Comparison of ENCODE assay signal across 19 cellular contexts in the genomic region with DNA sequence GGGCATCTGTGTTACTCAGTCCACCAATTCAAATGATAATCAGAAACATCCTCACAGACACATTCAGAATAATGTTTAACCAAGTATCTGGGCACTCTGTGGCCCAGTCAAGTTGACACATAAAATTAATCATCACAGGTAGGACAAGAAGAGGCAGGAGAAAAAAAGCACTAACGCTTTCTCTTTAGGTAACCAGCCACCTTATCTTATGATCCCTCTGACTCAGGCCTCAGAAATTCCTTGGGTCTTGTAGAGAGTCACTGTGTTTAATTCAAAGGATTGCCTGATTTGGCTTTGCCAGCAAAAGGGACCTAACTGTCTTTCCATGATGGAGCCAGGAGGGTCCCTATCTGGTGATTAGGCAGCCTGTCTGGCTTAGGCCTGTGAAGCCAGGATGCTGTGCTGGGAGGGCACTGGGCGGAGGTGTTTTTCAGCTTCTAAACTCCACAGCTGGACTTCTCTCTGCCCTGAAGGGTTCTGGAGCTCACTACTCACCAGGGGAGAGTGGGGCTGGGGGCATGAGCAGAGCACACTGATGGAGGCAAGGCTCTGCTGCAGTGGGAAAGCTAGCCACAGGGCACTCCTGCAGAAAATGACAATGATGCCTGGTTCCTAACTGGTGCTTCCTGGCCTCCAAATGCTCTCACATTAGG. TPM values are rescaled to one million over a fixed set of nuclear protein-coding genes. Genes with fewer than 3 reads are reported as not detected.
DNase-seq lines count a peak whose midpoint lies in the region; ATAC-seq, FAIRE-seq and TF ChIP-seq lines count a peak whose summit lies in the region.
"Had no signal": no experiment of that assay in that cellular context is flagged by ENCODE, and none has a peak within 500 bp of the region (broad histone marks: within the 10 kb centered on the region; RNA-seq: fewer than 3 reads in every experiment).

No MANE protein-coding gene starts in this region.

- H3K4me3 ChIP-seq in bronchial epithelial cell (ENCODE audit: low read depth, low read length) (no peak overlapping the region), keratinocyte (ENCODE audit: control insufficient read depth in 2 of 3, extremely low read depth in 1 of 3, insufficient read depth in 2 of 3, low read depth in 1 of 3, low read length in 3 of 3) (no peak overlapping the region)
- H3K4me3 ChIP-seq: PC-9 had no signal

- CTCF ChIA-PET in activated CD8-positive, alpha-beta memory T cell treated with anti-CD3 and anti-CD28 coated beads, Interleukin-2, amount 10 ng/mL, durations not matched to agents 7 days and 5 days (lab: Charles Lee): interaction anchor here (1.1 kb wide), 1 partner anchor 97 kb away, joined by 3 read pairs; no protein-coding TSS in a partner anchor

- H3K27ac ChIP-seq in keratinocyte (ENCODE audit: control insufficient read depth, insufficient read depth, low read length): no peak overlapping the region
- H3K27ac ChIP-seq: 22Rv1, PC-9 had no signal

- dilution Hi-C loops in keratinocyte (cut with MboI; ENCODE audit: extremely low pct_ligation_motif_present, low sequenced_read_pairs): no loop called here

- peak; percentile 44 for DNase-seq in activated CD8-positive, alpha-beta memory T cell treated with anti-CD3 and anti-CD28 coated beads for 24 hours
- no peak for DNase-seq in activated CD8-positive, alpha-beta memory T cell treated with anti-CD3 and anti-CD28 coated beads, Interleukin-2, amount 10 ng/mL, durations not matched to agents 7 days and 5 days
- DNase-seq in bronchial epithelial cell (ENCODE audit: low read depth) (peak; percentile 92), keratinocyte (ENCODE audit: low read depth, low spot score) (peak; percentile 25), hepatic stellate cell (ENCODE audit: low spot score) (no peak), putamen (ENCODE audit: low spot score) (no peak)
- DNase-seq: CD4-positive, CD25-positive, alpha-beta regulatory T cell; DMS53; NCI-H1417 treated with DMSO at 0.1 percent for 48 hours; NCI-H1930 had no signal

- H3K4me1 Mint-ChIP-seq in activated CD8-positive, alpha-beta memory T cell treated with anti-CD3 and anti-CD28 coated beads, Interleukin-2, amount 10 ng/mL, durations not matched to agents 7 days and 5 days: no peaks in the 10 kb centered on the region
- H3K4me1 Mint-ChIP-seq: CD4-positive, CD25-positive, alpha-beta regulatory T cell had no signal

- no peak overlapping the region for H3K27ac Mint-ChIP-seq in activated CD8-positive, alpha-beta memory T cell treated with anti-CD3 and anti-CD28 coated beads, Interleukin-2, amount 10 ng/mL, durations not matched to agents 7 days and 5 days
- H3K27ac Mint-ChIP-seq: B cell had no signal

- H3K27me3 ChIP-seq in bronchial epithelial cell (ENCODE audit: control insufficient read depth, insufficient read depth, low read length): no peaks in the 10 kb centered on the region
- H3K27me3 ChIP-seq in keratinocyte (ENCODE audit: control insufficient read depth, extremely low read depth, insufficient read depth, low read length): peaks cover 4% of the 10 kb centered on the region

- H3K9me3 Mint-ChIP-seq in activated CD8-positive, alpha-beta memory T cell treated with anti-CD3 and anti-CD28 coated beads, Interleukin-2, amount 10 ng/mL, durations not matched to agents 7 days and 5 days (ENCODE audit: low read depth): no peaks in the 10 kb centered on the region

- H3K4me1 ChIP-seq in keratinocyte (ENCODE audit: control insufficient read depth, extremely low read depth, insufficient read depth, low read length): no peaks in the 10 kb centered on the region

- H3K4me2 ChIP-seq in keratinocyte (ENCODE audit: control insufficient read depth, extremely low read depth, insufficient read depth, low read depth, low read length): no peak overlapping the region
- H3K4me2 ChIP-seq: PC-9 had no signal

- H3K4me3 Mint-ChIP-seq in activated CD8-positive, alpha-beta memory T cell treated with anti-CD3 and anti-CD28 coated beads, Interleukin-2, amount 10 ng/mL, durations not matched to agents 7 days and 5 days: no peak overlapping the region
- H3K4me3 Mint-ChIP-seq: B cell; CD4-positive, CD25-positive, alpha-beta regulatory T cell had no signal

- H3K79me2 ChIP-seq in keratinocyte (ENCODE audit: control insufficient read depth, insufficient read depth, low read length): no peaks in the 10 kb centered on the region

- peaks cover 2% of the 10 kb centered on the region for H3K9me3 ChIP-seq in keratinocyte (ENCODE audit: control insufficient read depth, low read depth, low read length)
- H3K9me3 ChIP-seq: Caco-2 had no signal

- H4K20me1 ChIP-seq in keratinocyte (ENCODE audit: control insufficient read depth, extremely low read depth, insufficient read depth, low read length): no peaks in the 10 kb centered on the region

- FAIRE-seq in bronchial epithelial cell (lab: Jason Lieb, UNC): no peak
- FAIRE-seq in keratinocyte (lab: Jason Lieb, UNC): peak; percentile 5

- no peak overlapping the region for H3K9ac ChIP-seq in keratinocyte (ENCODE audit: control insufficient read depth, extremely low read depth, insufficient read depth, low read length)

- ATAC-seq in activated CD8-positive, alpha-beta memory T cell treated with anti-CD3 and anti-CD28 coated beads, Interleukin-2, amount 10 ng/mL, durations not matched to agents 7 days and 5 days: no peak
- no peak for ATAC-seq in HG03469 (IDR thresholded peaks at IDR 0.05; ENCODE audit: unreplicated experiment)
- ATAC-seq in GM18498 (IDR thresholded peaks at IDR 0.05; ENCODE audit: unreplicated experiment): no peak
- ATAC-seq: Right ventricle myocardium inferior had no signal

- no peaks in the 10 kb centered on the region for H3K9me1 ChIP-seq in keratinocyte (ENCODE audit: control insufficient read depth, extremely low read depth, insufficient read depth, low read length)

- H3K36me3 ChIP-seq in bronchial epithelial cell (ENCODE audit: control insufficient read depth, insufficient read depth, low read length) (no peaks in the 10 kb centered on the region), keratinocyte (ENCODE audit: control insufficient read depth in 2 of 2, extremely low read depth in 1 of 2, insufficient read depth in 2 of 2, low read length in 2 of 2) (no peaks in the 10 kb centered on the region)

- no peaks in the 10 kb centered on the region for H3K36me3 Mint-ChIP-seq in activated CD8-positive, alpha-beta memory T cell treated with anti-CD3 and anti-CD28 coated beads, Interleukin-2, amount 10 ng/mL, durations not matched to agents 7 days and 5 days
- H3K36me3 Mint-ChIP-seq: CD4-positive, CD25-positive, alpha-beta regulatory T cell had no signal

- H3K27me3 Mint-ChIP-seq in activated CD8-positive, alpha-beta memory T cell treated with anti-CD3 and anti-CD28 coated beads, Interleukin-2, amount 10 ng/mL, durations not matched to agents 7 days and 5 days: peaks cover 22% of the 10 kb centered on the region

- no peak overlapping the region for H2AFZ ChIP-seq in keratinocyte (ENCODE audit: control insufficient read depth, low read length)
- H2AFZ ChIP-seq: PC-9 had no signal

- TF ChIP-seq CTCF in bronchial epithelial cell (IDR thresholded peaks at IDR 0.05; ENCODE audit: insufficient read depth, low read length, severe bottlenecking) (no peak), keratinocyte (optimal IDR thresholded peaks at IDR 0.05 in 1 of 3, IDR thresholded peaks at IDR 0.05 in 1 of 3, conservative IDR thresholded peaks at IDR 0.05 in 1 of 3; ENCODE audit: extremely low read depth in 1 of 3, insufficient read depth in 2 of 3, low read length in 3 of 3) (no peak)

RNA-seq across cellular contexts. Expression of a gene that starts 36.4 kb away (rescaled TPM):
- total RNA-seq in activated CD8-positive, alpha-beta memory T cell treated with anti-CD3 and anti-CD28 coated beads, Interleukin-2, amount 10 ng/mL, durations not matched to agents 7 days and 5 days: not detected
- total RNA-seq in bronchial epithelial cell: not detected in 2 replicates
- polyA plus RNA-seq in keratinocyte: 0.01 TPM in 1 of 3 replicates, not detected in the others
- not detected for polyA plus RNA-seq in keratinocyte (2011; ENCODE audit: low read depth)
- polyA plus RNA-seq in keratinocyte (2011; cell fraction: cytosol; rRNA removed): not detected in 2 replicates
- polyA plus RNA-seq in keratinocyte (2011; cell fraction: nucleus; rRNA removed): not detected in 2 replicates
- not detected in 2 replicates for polyA plus RNA-seq in keratinocyte (2012; ENCODE audit: low replicate concordance)
- 0.03 TPM in 1 of 3 replicates, not detected in the others for polyA minus RNA-seq in keratinocyte
- not detected for polyA minus RNA-seq in keratinocyte (2011; cell fraction: cytosol; rRNA and poly(A)+ RNA removed)
- not detected in 2 replicates for polyA minus RNA-seq in keratinocyte (2011; cell fraction: nucleus; rRNA and poly(A)+ RNA removed)
- total RNA-seq: CD4-positive, CD25-positive, alpha-beta regulatory T cell; G401; PC-9 had no signal
- polyA plus RNA-seq: AG04450 had no signal

Comparison
In these comparisons a context has a peak if more than half of its experiments do, and no peak if none do; other contexts are left out.
1. DNase-seq: peak in activated CD8-positive, alpha-beta memory T cell treated with anti-CD3 and anti-CD28 coated beads for 24 hours (single experiment), bronchial epithelial cell (single experiment) and keratinocyte (single experiment); none in activated CD8-positive, alpha-beta memory T cell treated with anti-CD3 and anti-CD28 coated beads, Interleukin-2, amount 10 ng/mL, durations not matched to agents 7 days and 5 days (single experiment), hepatic stellate cell (single experiment) and putamen (single experiment).